Comparison of ENCODE assay signal across 12 cellular contexts in genomic region chr2:170843656-170844055, GRCh38. TPM values are rescaled to one million over a fixed set of nuclear protein-coding genes. Genes with fewer than 3 reads are reported as not detected.
DNase-seq lines count a peak whose midpoint lies in the region; ATAC-seq and TF ChIP-seq lines count a peak whose summit lies in the region.
"Had no signal": no experiment of that assay in that cellular context is flagged by ENCODE, and none has a peak within 500 bp of the region (broad histone marks: within the 10 kb centered on the region; RNA-seq: fewer than 3 reads in every experiment).

No MANE protein-coding gene starts in this region.

- no peaks in the 10 kb centered on the region for H3K27me3 ChIP-seq in Panc1 (ENCODE audit: control insufficient read depth, insufficient read depth, low read length)

- peak; percentile 51 for DNase-seq in activated CD8-positive, alpha-beta memory T cell treated with anti-CD3 and anti-CD28 coated beads, Interleukin-2, amount 10 ng/mL, durations not matched to agents 7 days and 5 days
- no peak for DNase-seq in activated CD8-positive, alpha-beta memory T cell treated with anti-CD3 and anti-CD28 coated beads for 24 hours
- peak; percentile 15 for DNase-seq in Panc1 (ENCODE audit: low read depth, low spot score)
- peak; percentile 41 for DNase-seq in dermis blood vessel endothelial cell
- peak; percentile 30 for DNase-seq in stimulated activated naive CD8-positive, alpha-beta T cell treated with anti-CD3 and anti-CD28 coated beads, Interleukin-15, Interleukin-2, amounts not matched to agents 100 U/mL and 50 U/mL, for 24 hours
- DNase-seq in 8988T, result no peak
- no peak for DNase-seq in hippocampal formation (lab: John Stamatoyannopoulos, UW)
- DNase-seq in ecto neural progenitor cell (ENCODE audit: low spot score), result no peak
- DNase-seq: activated effector memory CD4-positive, alpha-beta T cell treated with Interleukin-2 at 50 U/mL for 16 hours; SHP77 had no signal

- no peak for TF ChIP-seq CTCF in Panc1 (IDR thresholded peaks at IDR 0.05)

- intact Hi-C loops in Panc1 (cut with micrococcal nuclease; ENCODE audit: unreplicated experiment), result no loop called here

- H3K9me3 ChIP-seq in Panc1 (ENCODE audit: control insufficient read depth, insufficient read depth, low read depth, low read length), result no peaks in the 10 kb centered on the region
- H3K9me3 ChIP-seq: neutrophil had no signal

- H3K36me3 ChIP-seq in Panc1 (ENCODE audit: control insufficient read depth, insufficient read depth, low read length), result no peaks in the 10 kb centered on the region; the same call in 1 of the 2 replicates
- H3K36me3 ChIP-seq: neutrophil had no signal

- H3K27me3 Mint-ChIP-seq in activated CD8-positive, alpha-beta memory T cell treated with anti-CD3 and anti-CD28 coated beads, Interleukin-2, amount 10 ng/mL, durations not matched to agents 7 days and 5 days, result peaks cover 3% of the 10 kb centered on the region

- CTCF ChIA-PET in activated CD8-positive, alpha-beta memory T cell treated with anti-CD3 and anti-CD28 coated beads, Interleukin-2, amount 10 ng/mL, durations not matched to agents 7 days and 5 days (lab: Charles Lee), result interaction anchor here (0.7 to 1.2 kb wide), 3 partner anchors 25 to 662 kb away, joined by 3 to 5 read pairs (median 3); partner anchors contain the start of gene GORASP2
- CTCF ChIA-PET in Panc1 (lab: Charles Lee), result no interaction called here

- peaks cover 13% of the 10 kb centered on the region for H3K4me1 Mint-ChIP-seq in activated CD8-positive, alpha-beta memory T cell treated with anti-CD3 and anti-CD28 coated beads, Interleukin-2, amount 10 ng/mL, durations not matched to agents 7 days and 5 days

- H3K36me3 Mint-ChIP-seq in activated CD8-positive, alpha-beta memory T cell treated with anti-CD3 and anti-CD28 coated beads, Interleukin-2, amount 10 ng/mL, durations not matched to agents 7 days and 5 days, result peaks cover 3% of the 10 kb centered on the region

- H3K27ac ChIP-seq in Panc1 (ENCODE audit: low read length), result no peak overlapping the region
- H3K27ac ChIP-seq: C4-2B, neutrophil had no signal

- no peaks in the 10 kb centered on the region for H3K9me3 Mint-ChIP-seq in activated CD8-positive, alpha-beta memory T cell treated with anti-CD3 and anti-CD28 coated beads, Interleukin-2, amount 10 ng/mL, durations not matched to agents 7 days and 5 days (ENCODE audit: low read depth)

- no TSS peak for BruUV-seq in Panc1 (replicated peaks; lab: Mats Ljungman, UMichigan)

- POLR2A ChIA-PET in Panc1 (lab: Charles Lee), result interaction anchor here (0.7 kb wide), 1 partner anchor 950 kb away, joined by 3 read pairs; no protein-coding TSS in a partner anchor

- H3K4me1 ChIP-seq in Panc1 (ENCODE audit: control insufficient read depth, insufficient read depth, low read length), result no peaks in the 10 kb centered on the region; the same call in 1 of the 2 replicates

- in situ Hi-C loops in Panc1 (cut with HindIII; ENCODE audit: low pct_unique_long_range_greater_than_20kb, low sequenced_read_pairs), result no loop called here

- peak overlapping the region; percentile 25 for H3K27ac Mint-ChIP-seq in activated CD8-positive, alpha-beta memory T cell treated with anti-CD3 and anti-CD28 coated beads, Interleukin-2, amount 10 ng/mL, durations not matched to agents 7 days and 5 days

- no peak overlapping the region for H3K4me3 ChIP-seq in Panc1 (ENCODE audit: low read depth in 2 of 2, low read length in 2 of 2)

- ATAC-seq in activated CD8-positive, alpha-beta memory T cell treated with anti-CD3 and anti-CD28 coated beads, Interleukin-2, amount 10 ng/mL, durations not matched to agents 7 days and 5 days, result peak; percentile 55
- ATAC-seq in Panc1, result peak; percentile 74; the same call in 1 of the 2 replicates
- peak; percentile 92 for ATAC-seq in stimulated activated naive CD8-positive, alpha-beta T cell treated with anti-CD3 and anti-CD28 coated beads, Interleukin-15, Interleukin-2, amounts not matched to agents 100 U/mL and 50 U/mL, for 24 hours

- no peak overlapping the region for H3K4me3 Mint-ChIP-seq in activated CD8-positive, alpha-beta memory T cell treated with anti-CD3 and anti-CD28 coated beads, Interleukin-2, amount 10 ng/mL, durations not matched to agents 7 days and 5 days

RNA-seq across cellular contexts. Expression of gene GAD1, which starts 27.0 kb away (rescaled TPM):
- 1 to 10 TPM in 1 of 2 experiments, under 1 TPM in 1; 0.68 to 3.7 TPM for total RNA-seq in activated CD8-positive, alpha-beta memory T cell treated with anti-CD3 and anti-CD28 coated beads, Interleukin-2, amount 10 ng/mL, durations not matched to agents 7 days and 5 days
- 12.5 TPM for total RNA-seq in Panc1 (2021; ENCODE audit: unreplicated experiment)
- 10.1 TPM for polyA plus RNA-seq in Panc1 (2012; ENCODE audit: insufficient read length)
- total RNA-seq in dermis blood vessel endothelial cell, result 0.47 TPM in 1 of 2 replicates, not detected in the other

Comparison
In these comparisons a context has a peak if more than half of its experiments do, and no peak if none do; other contexts are left out.
1. DNase-seq: peak in activated CD8-positive, alpha-beta memory T cell treated with anti-CD3 and anti-CD28 coated beads, Interleukin-2, amount 10 ng/mL, durations not matched to agents 7 days and 5 days (single experiment), Panc1 (single experiment), dermis blood vessel endothelial cell (single experiment) and stimulated activated naive CD8-positive, alpha-beta T cell treated with anti-CD3 and anti-CD28 coated beads, Interleukin-15, Interleukin-2, amounts not matched to agents 100 U/mL and 50 U/mL, for 24 hours (single experiment); none in activated CD8-positive, alpha-beta memory T cell treated with anti-CD3 and anti-CD28 coated beads for 24 hours (single experiment), 8988T (single experiment), hippocampal formation (0 of 2) and ecto neural progenitor cell (single experiment).
2. Peak in every context shown above with its lines, with median percentiles within 50 percentile points of each other: ATAC-seq.